Comparison of ENCODE assay signal across 23 cellular contexts in the genomic region with DNA sequence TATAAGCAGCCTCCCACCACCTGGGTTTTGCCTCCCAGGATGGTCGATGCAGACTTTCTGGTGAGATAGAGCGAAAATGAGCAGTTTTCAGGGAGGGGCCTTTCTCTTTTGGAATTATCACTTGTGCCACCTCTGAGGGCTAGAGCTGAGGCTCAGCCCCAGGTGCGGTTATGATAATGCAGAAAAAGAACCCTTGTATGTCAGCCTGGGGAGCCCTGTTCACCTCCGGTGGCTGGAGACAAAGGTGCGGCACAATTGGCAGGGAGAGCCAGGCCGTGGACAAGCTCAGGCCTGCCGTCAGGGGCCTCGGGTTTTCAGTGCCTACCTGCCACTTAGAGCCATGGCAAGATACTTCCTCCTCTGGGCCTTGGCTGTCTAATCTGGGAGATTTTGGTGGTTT. TPM values are rescaled to one million over a fixed set of nuclear protein-coding genes. Genes with fewer than 3 reads are reported as not detected.
A peak's percentile ranks its signal among the peaks of the same experiment; 100 is the strongest.
DNase-seq lines count a peak whose midpoint lies in the region; ATAC-seq, FAIRE-seq and TF ChIP-seq lines count a peak whose summit lies in the region.
"Had no signal": no experiment of that assay in that cellular context is flagged by ENCODE, and none has a peak within 500 bp of the region (broad histone marks: within the 10 kb centered on the region; RNA-seq: fewer than 3 reads in every experiment).

No MANE protein-coding gene starts in this region.

- peaks cover 14% of the 10 kb centered on the region for H3K4me1 Mint-ChIP-seq in endodermal cell

- H3K27me3 ChIP-seq in right atrium auricular region, result no peaks in the 10 kb centered on the region
- no peaks in the 10 kb centered on the region for H3K27me3 ChIP-seq in endodermal cell (ENCODE audit: control insufficient read depth, insufficient read depth, low read length, poor library complexity, severe bottlenecking)
- H3K27me3 ChIP-seq: colonic mucosa, upper lobe of right lung had no signal

- WGBS in endodermal cell (ENCODE audit: insufficient coverage in 1 of 2, insufficient read length in 1 of 2), 2 experiments, result 83 to 95% methylated on average over 4 to 8 of the region's 8 CpGs

- H3K4me1 ChIP-seq in right atrium auricular region (peaks cover 0 to 15% of the 10 kb centered on the region in 2 donors), endodermal cell (ENCODE audit: control insufficient read depth, insufficient read depth, low read length) (no peaks in the 10 kb centered on the region)
- H3K4me1 ChIP-seq: colonic mucosa had no signal

- peak overlapping the region; percentile 31 for H3K27ac Mint-ChIP-seq in endodermal cell
- H3K27ac Mint-ChIP-seq: activated CD4-positive, alpha-beta T cell treated with anti-CD3 and anti-CD28 coated beads for 36 hours; activated naive CD4-positive, alpha-beta T cell treated with anti-CD3 and anti-CD28 coated beads, Interleukin-2, amount 10 ng/mL, durations not matched to agents 7 days and 5 days; CD4-positive, alpha-beta T cell had no signal

- peak; percentile 53 for DNase-seq in right atrium auricular region (ENCODE audit: low spot score)
- DNase-seq in Right ventricle myocardium superior, result no peak
- peak; percentile 87 for DNase-seq in NCI-H510A (lab: John Stamatoyannopoulos, UW)
- peak; percentile 62 for DNase-seq in endodermal cell
- no peak for DNase-seq in DMS 273 (lab: John Stamatoyannopoulos, UW; ENCODE audit: unreplicated experiment)
- no peak for DNase-seq in frontal cortex (ENCODE audit: low spot score in 2 of 2)
- DNase-seq: activated CD4-positive, alpha-beta T cell treated with anti-CD3 and anti-CD28 coated beads for 36 hours; activated CD8-positive, alpha-beta memory T cell treated with anti-CD3 and anti-CD28 coated beads, Interleukin-2, amount 50 U/mL, for 48 hours; activated naive CD4-positive, alpha-beta T cell treated with anti-CD3 and anti-CD28 coated beads, Interleukin-2, amount 10 ng/mL, durations not matched to agents 7 days and 5 days; CD4-positive, alpha-beta T cell; colonic mucosa; glutamatergic neuron; GM23248; Karpas-422; naive thymus-derived CD4-positive, alpha-beta T cell; NCI-H2081; stimulated activated naive CD8-positive, alpha-beta T cell treated with anti-CD3 and anti-CD28 coated beads, Interleukin-15, Interleukin-2, amounts not matched to agents 100 U/mL and 50 U/mL, for 24 hours; upper lobe of right lung had no signal

- H3K9me3 ChIP-seq in right atrium auricular region, result no peaks in the 10 kb centered on the region
- H3K9me3 ChIP-seq in endodermal cell (ENCODE audit: control insufficient read depth, low read length), result no peaks in the 10 kb centered on the region
- H3K9me3 ChIP-seq: A549, colonic mucosa, SJSA1, upper lobe of right lung had no signal

- no peak for ATAC-seq in Right ventricle myocardium superior (ENCODE audit: poor library complexity)
- no peak for ATAC-seq in GM19023 (IDR thresholded peaks at IDR 0.05; ENCODE audit: unreplicated experiment)
- ATAC-seq in GM19467 (IDR thresholded peaks at IDR 0.05; ENCODE audit: unreplicated experiment), result no peak
- ATAC-seq: A549; activated CD4-positive, alpha-beta T cell treated with anti-CD3 and anti-CD28 coated beads for 36 hours; naive thymus-derived CD4-positive, alpha-beta T cell; stimulated activated naive CD8-positive, alpha-beta T cell treated with anti-CD3 and anti-CD28 coated beads, Interleukin-15, Interleukin-2, amounts not matched to agents 100 U/mL and 50 U/mL, for 24 hours; upper lobe of right lung had no signal

- no peak overlapping the region for H3K4me3 ChIP-seq in right atrium auricular region
- no peak overlapping the region for H3K4me3 ChIP-seq in endodermal cell (ENCODE audit: low read length)
- H3K4me3 ChIP-seq: A549, colonic mucosa, GM23248, SJSA1, upper lobe of right lung had no signal

- H3K36me3 ChIP-seq in right atrium auricular region (peaks cover 18% of the 10 kb centered on the region), endodermal cell (ENCODE audit: control insufficient read depth, insufficient read depth, low read length) (peaks cover under 1% of the 10 kb centered on the region)
- H3K36me3 ChIP-seq: colonic mucosa had no signal

- no peaks in the 10 kb centered on the region for H3K27me3 Mint-ChIP-seq in endodermal cell (ENCODE audit: insufficient read depth)
- H3K27me3 Mint-ChIP-seq: activated CD4-positive, alpha-beta T cell treated with anti-CD3 and anti-CD28 coated beads for 36 hours; CD4-positive, alpha-beta T cell; naive thymus-derived CD4-positive, alpha-beta T cell had no signal

- no peaks in the 10 kb centered on the region for H3K9me3 Mint-ChIP-seq in endodermal cell
- H3K9me3 Mint-ChIP-seq: activated naive CD4-positive, alpha-beta T cell treated with anti-CD3 and anti-CD28 coated beads, Interleukin-2, amount 10 ng/mL, durations not matched to agents 7 days and 5 days; CD4-positive, alpha-beta T cell; naive thymus-derived CD4-positive, alpha-beta T cell had no signal

- TF ChIP-seq CTCF in right atrium auricular region (IDR thresholded peaks at IDR 0.05), result no peak
- no peak for TF ChIP-seq CTCF in endodermal cell (conservative IDR thresholded peaks at IDR 0.05)

- H3K4me3 Mint-ChIP-seq in endodermal cell, result no peak overlapping the region
- H3K4me3 Mint-ChIP-seq: activated CD4-positive, alpha-beta T cell treated with anti-CD3 and anti-CD28 coated beads for 36 hours; activated naive CD4-positive, alpha-beta T cell treated with anti-CD3 and anti-CD28 coated beads, Interleukin-2, amount 10 ng/mL, durations not matched to agents 7 days and 5 days; CD4-positive, alpha-beta T cell; naive thymus-derived CD4-positive, alpha-beta T cell had no signal

- no peak for FAIRE-seq in frontal cortex (lab: Jason Lieb, UNC)
- FAIRE-seq: A549, astrocyte had no signal

- H3K27ac ChIP-seq in right atrium auricular region (no peak overlapping the region), endodermal cell (ENCODE audit: low read depth, low read length) (no peak overlapping the region)
- H3K27ac ChIP-seq: A549, colonic mucosa, GM23248, SJSA1, upper lobe of right lung had no signal

- H3K9ac ChIP-seq in endodermal cell (ENCODE audit: extremely low read depth, low read length, poor library complexity, severe bottlenecking), result no peak overlapping the region
- H3K9ac ChIP-seq: GM23248 had no signal

- H3K36me3 Mint-ChIP-seq in endodermal cell (ENCODE audit: low read depth), result peaks cover 22% of the 10 kb centered on the region

- intact Hi-C loops in Right ventricle myocardium superior (cut with DNase I), result no loop called here

RNA-seq across cellular contexts. Expression of a gene that starts 4.4 kb away (rescaled TPM):
- total RNA-seq in right atrium auricular region (10 to 100 TPM; 42.3 to 54.2 TPM), Right ventricle myocardium superior (88.4 TPM), endodermal cell (10 to 100 TPM; 28.5 to 30.8 TPM), frontal cortex (3.3 TPM)
- polyA plus RNA-seq in endodermal cell (2013, experiment 1 of 2), result 38.0 TPM
- 30.3 TPM for polyA plus RNA-seq in endodermal cell (2013, experiment 2 of 2)

RNA-seq across cellular contexts. Expression of a gene that starts 21.5 kb away (rescaled TPM):
- 1 to 10 TPM; 7.3 to 7.9 TPM for total RNA-seq in right atrium auricular region
- total RNA-seq in Right ventricle myocardium superior, result 8.0 TPM
- 10 to 100 TPM; 18.2 to 19.2 TPM for total RNA-seq in endodermal cell
- 23.8 TPM for polyA plus RNA-seq in endodermal cell (2013, experiment 1 of 2)
- 25.6 TPM for polyA plus RNA-seq in endodermal cell (2013, experiment 2 of 2)
- total RNA-seq in frontal cortex, result 32.6 TPM

Comparison
In these comparisons a context has a peak if more than half of its experiments do, and no peak if none do; other contexts are left out.
1. DNase-seq: peak in right atrium auricular region (single experiment), NCI-H510A (single experiment) and endodermal cell (single experiment); none in Right ventricle myocardium superior (single experiment), DMS 273 (single experiment) and frontal cortex (0 of 2).